In the genomic region with DNA sequence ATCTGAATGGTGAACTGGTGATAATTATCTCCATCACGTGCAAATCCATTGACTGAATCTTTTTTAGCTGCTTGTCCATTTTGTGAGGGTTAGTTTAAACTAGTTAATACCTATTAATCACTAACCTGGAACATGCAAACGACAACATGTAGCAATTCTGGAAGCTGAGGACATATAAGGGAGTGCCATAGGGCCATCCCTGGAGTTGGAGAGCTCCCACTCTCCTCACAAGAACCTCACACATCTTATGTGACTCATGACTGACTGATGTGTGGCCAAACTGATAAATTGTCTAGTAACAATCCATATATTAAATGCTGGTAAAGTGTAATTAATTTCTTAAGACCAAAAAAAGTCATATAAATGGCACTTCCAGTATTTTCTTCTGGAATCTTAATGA, we compare ENCODE assay signal across 9 cellular contexts.
"Had no signal": no experiment of that assay in that cellular context is flagged by ENCODE, and none has a peak within 500 bp of the region (broad histone marks: within the 10 kb centered on the region; RNA-seq: fewer than 3 reads in every experiment).

No MANE protein-coding gene starts in this region.

- H3K9me3 ChIP-seq: neutrophil, thyroid gland had no signal

- FAIRE-seq: colon, TTC549 had no signal

- DNase-seq: activated naive CD4-positive, alpha-beta T cell treated with anti-CD3 and anti-CD28 coated beads for 36 hours; mesendoderm; natural killer cell; thyroid gland had no signal

- H2AFZ ChIP-seq: parathyroid adenoma had no signal

- H3K9ac ChIP-seq: parathyroid adenoma had no signal

- H3K4me3 ChIP-seq: thyroid gland had no signal

- H3K36me3 ChIP-seq: neutrophil, thyroid gland had no signal

- H3K27me3 ChIP-seq: neutrophil, thyroid gland had no signal

- ATAC-seq: stimulated activated effector memory CD8-positive, alpha-beta T cell treated with anti-CD3 and anti-CD28 coated beads, Interleukin-12 subunit alpha, Interleukin-12 subunit beta, amount 100 ng/mL, for 72 hours had no signal

- H3K79me2 ChIP-seq: parathyroid adenoma had no signal

- H3K27ac ChIP-seq: neutrophil, parathyroid adenoma, thyroid gland had no signal
